17 cellular contexts compared by ENCODE assay signal in genomic region chr19:11044436-11044835, GRCh38. TPM values are rescaled to one million over a fixed set of nuclear protein-coding genes. Genes with fewer than 3 reads are reported as not detected.
DNase-seq lines count a peak whose midpoint lies in the region; TF ChIP-seq lines count a peak whose summit lies in the region.
"Had no signal": no experiment of that assay in that cellular context is flagged by ENCODE, and none has a peak within 500 bp of the region (broad histone marks: within the 10 kb centered on the region; RNA-seq: fewer than 3 reads in every experiment).

No MANE protein-coding gene starts in this region.

- H3K9me2 ChIP-seq in Karpas-422 (replicated peaks; ENCODE audit: insufficient read depth, low read length) = no peaks in the 10 kb centered on the region

- H3K36me3 ChIP-seq in Karpas-422 (ENCODE audit: insufficient read depth, low read length) = peaks cover 20% of the 10 kb centered on the region
- no peaks in the 10 kb centered on the region for H3K36me3 ChIP-seq in ovary

- TF ChIP-seq CTCF in AG10803 (conservative IDR thresholded peaks at IDR 0.05; ENCODE audit: low read length) = no peak
- TF ChIP-seq CTCF in fibroblast of mammary gland (conservative IDR thresholded peaks at IDR 0.05; ENCODE audit: control insufficient read depth, insufficient read depth, low read depth, low read length) = no peak
- TF ChIP-seq CTCF in ovary (IDR thresholded peaks at IDR 0.05) = no peak

- H2AFZ ChIP-seq in Karpas-422 (ENCODE audit: low read length) = no peak overlapping the region

- no peaks in the 10 kb centered on the region for H4K20me1 ChIP-seq in Karpas-422 (ENCODE audit: insufficient read depth, low read depth, low read length)

- in situ Hi-C loops in ACHN (cut with HindIII; ENCODE audit: low pct_ligation_motif_present, low pct_unique_long_range_greater_than_20kb, low sequenced_read_pairs) = no loop called here

- no peaks in the 10 kb centered on the region for H3K79me2 ChIP-seq in Karpas-422 (ENCODE audit: low read length)

- 15 to 24% (median 18%) methylated on average over 10 of the region's 10 CpGs for WGBS in ovary, 3 donors

- H3K9ac ChIP-seq in Karpas-422 (ENCODE audit: low read length) = no peak overlapping the region
- H3K9ac ChIP-seq: BLaER1 treated with 17β-estradiol and CSF1 and Interleukin-3, amounts not matched to agents 10 nM and 100 nM had no signal

- DNase-seq in AG10803 (ENCODE audit: low read depth) = peak; percentile 28
- no peak for DNase-seq in Karpas-422
- peak; percentile 40 for DNase-seq in fibroblast of mammary gland (ENCODE audit: low read depth)
- DNase-seq in ovary = peak; percentile 33 to 77 (median 54)
- DNase-seq in activated CD8-positive, alpha-beta memory T cell treated with anti-CD3 and anti-CD28 coated beads, Interleukin-2, amount 50 U/mL, for 4 hours = no peak
- DNase-seq in GM19238 (ENCODE audit: insufficient read length, low spot score) = no peak
- no peak for DNase-seq in NCI-H1694 treated with DMSO at 0.1 percent for 48 hours (lab: John Stamatoyannopoulos, UW)
- no peak for DNase-seq in ACHN
- DNase-seq: GOT3, NCI-H1105, NCI-H524, NCI-H82, PC-3, RPMI8226, SIG-M5 had no signal

- peak overlapping the region; percentile 25; the same call in 1 of the 2 replicates for H3K27ac ChIP-seq in Karpas-422 (ENCODE audit: low read length)
- peak overlapping the region; percentile 35 for H3K27ac ChIP-seq in ovary
- H3K27ac ChIP-seq: A549 had no signal

- intact Hi-C loops in ovary (cut with DNase I) = no loop called here

- H3K4me3 ChIP-seq in AG10803 (ENCODE audit: low read length) (no peak overlapping the region), Karpas-422 (ENCODE audit: low read length) (no peak overlapping the region), fibroblast of mammary gland (ENCODE audit: control insufficient read depth, low read depth, low read length) (no peak overlapping the region), ovary (no peak overlapping the region)
- H3K4me3 ChIP-seq: A549; BLaER1 treated with 17β-estradiol and CSF1 and Interleukin-3, amounts not matched to agents 10 nM and 100 nM had no signal

- H3K9me3 ChIP-seq in Karpas-422 (ENCODE audit: low read length) (no peaks in the 10 kb centered on the region), ovary (no peaks in the 10 kb centered on the region)
- H3K9me3 ChIP-seq: A549; BLaER1 treated with 17β-estradiol and CSF1 and Interleukin-3, amounts not matched to agents 10 nM and 100 nM had no signal

- TF ChIP-seq POLR2A in ovary (IDR thresholded peaks at IDR 0.05) = no peak

- no peak overlapping the region for H3K4me2 ChIP-seq in Karpas-422 (ENCODE audit: low read depth, low read length, poor library complexity, severe bottlenecking)
- H3K4me2 ChIP-seq: A549 had no signal

- TF ChIP-seq EP300 in ovary (IDR thresholded peaks at IDR 0.05) = no peak

- H3K4me1 ChIP-seq in Karpas-422 (ENCODE audit: low read length) (peaks cover 48% of the 10 kb centered on the region), ovary (ENCODE audit: insufficient read depth) (peaks cover 6% of the 10 kb centered on the region)
- H3K4me1 ChIP-seq: A549 had no signal

- H3K27me3 ChIP-seq in Karpas-422 (ENCODE audit: low read length) = no peaks in the 10 kb centered on the region
- no peaks in the 10 kb centered on the region for H3K27me3 ChIP-seq in ovary
- H3K27me3 ChIP-seq: BLaER1 treated with 17β-estradiol and CSF1 and Interleukin-3, amounts not matched to agents 10 nM and 100 nM had no signal

RNA-seq across cellular contexts. Expression of gene LDLR, which starts 44.8 kb away (rescaled TPM):
- total RNA-seq in Karpas-422 (2014; rRNA removed; shearing (Covaris generic); ENCODE audit: low replicate concordance) = 49.8 and 99.9 TPM in 2 replicates
- 100 to 1,000 TPM in 5 of 7 donors, 10 to 100 TPM in 2; 54.2 to 436 (median 141) TPM for total RNA-seq in ovary
- 100 to 1,000 TPM in 1 of 2 donors, 10 to 100 TPM in 1; 31.1 to 205 TPM for polyA plus RNA-seq in ovary

Comparison
In these comparisons a context has a peak if more than half of its experiments do, and no peak if none do; other contexts are left out.
1. DNase-seq: peak in AG10803 (single experiment), fibroblast of mammary gland (single experiment) and ovary (5 of 5); none in Karpas-422 (single experiment), activated CD8-positive, alpha-beta memory T cell treated with anti-CD3 and anti-CD28 coated beads, Interleukin-2, amount 50 U/mL, for 4 hours (single experiment), GM19238 (single experiment), NCI-H1694 treated with DMSO at 0.1 percent for 48 hours (single experiment) and ACHN (single experiment).